ENCODE assay signal across 1 cellular context in genomic region chr5:143403607-143404415, GRCh38.
A peak's percentile ranks its signal among the peaks of the same experiment; 100 is the strongest.
TF ChIP-seq lines count a peak whose summit lies in the region.

Gene NR3C1 (minus strand): TSS chr5:143403686. CDS start chr5:143400839, 2,847 bp downstream.

TF ChIP-seq in HepG2, 621 proteins besides CTCF, POLR2A, EP300 and RAD21 (continued from another document and continues in another):
- TF ChIP-seq CSRNP2 (CRISPR knock-in tag; conservative IDR thresholded peaks at IDR 0.05; ENCODE audit: low read depth) (no peak), TBX3 (IDR thresholded peaks at IDR 0.05; ENCODE audit: borderline replicate concordance) (no peak), IRF1 (CRISPR knock-in tag; IDR thresholded peaks at IDR 0.05; ENCODE audit: low read depth) (no peak), ZNF432 (CRISPR knock-in tag; IDR thresholded peaks at IDR 0.05; ENCODE audit: borderline replicate concordance) (no peak), ZNF704 (CRISPR knock-in tag; IDR thresholded peaks at IDR 0.05; ENCODE audit: borderline replicate concordance) (no peak), PCBP2 (optimal IDR thresholded peaks at IDR 0.05; ENCODE audit: low read depth, low read length, poor library complexity, severe bottlenecking) (no peak), NRL (CRISPR knock-in tag; IDR thresholded peaks at IDR 0.05; ENCODE audit: borderline replicate concordance) (no peak), STAT5B (CRISPR knock-in tag; IDR thresholded peaks at IDR 0.05) (no peak), ZNF646 (CRISPR knock-in tag; IDR thresholded peaks at IDR 0.05) (no peak), ZNF331 (CRISPR knock-in tag; IDR thresholded peaks at IDR 0.05) (no peak), NCOR1 (IDR thresholded peaks at IDR 0.05; ENCODE audit: borderline replicate concordance, low read length) (no peak), ZNF468 (CRISPR knock-in tag; IDR thresholded peaks at IDR 0.05) (no peak), ZNF503 (CRISPR knock-in tag; IDR thresholded peaks at IDR 0.05) (no peak), ZMAT3 (CRISPR knock-in tag; conservative IDR thresholded peaks at IDR 0.05) (no peak), ZSCAN21 (CRISPR knock-in tag; IDR thresholded peaks at IDR 0.05; ENCODE audit: borderline replicate concordance) (0 out of 2 replicates have a peak, but pooled peaks have one; percentile 53), ZNF777 (CRISPR knock-in tag; IDR thresholded peaks at IDR 0.05) (peak; percentile 96), ETS1 (CRISPR knock-in tag; IDR thresholded peaks at IDR 0.05) (no peak), HDAC1 (CRISPR knock-in tag; IDR thresholded peaks at IDR 0.05) (peak; percentile 51; the same call in 1 of the 2 replicates), STAT6 (CRISPR knock-in tag; IDR thresholded peaks at IDR 0.05; ENCODE audit: borderline replicate concordance) (no peak), ZC3H4 (CRISPR knock-in tag; IDR thresholded peaks at IDR 0.05; ENCODE audit: borderline replicate concordance) (no peak), ZSCAN25 (CRISPR knock-in tag; IDR thresholded peaks at IDR 0.05) (no peak; the same call in 1 of the 2 replicates), NR2C2 (CRISPR knock-in tag; IDR thresholded peaks at IDR 0.05; ENCODE audit: borderline replicate concordance) (no peak), MLXIP (CRISPR knock-in tag; IDR thresholded peaks at IDR 0.05; ENCODE audit: borderline replicate concordance) (no peak), ZNF33A (CRISPR knock-in tag; IDR thresholded peaks at IDR 0.05; ENCODE audit: borderline replicate concordance) (no peak), SSRP1 (CRISPR knock-in tag; IDR thresholded peaks at IDR 0.05) (no peak), SNAPC2 (CRISPR knock-in tag; IDR thresholded peaks at IDR 0.05) (no peak), ZBTB10 (CRISPR knock-in tag; IDR thresholded peaks at IDR 0.05; ENCODE audit: borderline replicate concordance) (no peak), ELF4 (CRISPR knock-in tag; IDR thresholded peaks at IDR 0.05; ENCODE audit: borderline replicate concordance) (no peak), MAFF (IDR thresholded peaks at IDR 0.05; ENCODE audit: low read depth, low read length) (no peak), ATF2 (CRISPR knock-in tag; IDR thresholded peaks at IDR 0.05) (no peak), ZNF235 (CRISPR knock-in tag; IDR thresholded peaks at IDR 0.05; ENCODE audit: borderline replicate concordance) (no peak), FOXA3 (CRISPR knock-in tag; IDR thresholded peaks at IDR 0.05) (peak; percentile 14; the same call in 1 of the 2 replicates), KLF12 (CRISPR knock-in tag; IDR thresholded peaks at IDR 0.05; ENCODE audit: borderline replicate concordance) (no peak; the same call in 1 of the 2 replicates)
